Comparison of ENCODE assay signal across 2 cellular contexts in genomic region chr6:169087436-169088046, GRCh38.
TF ChIP-seq lines count a peak whose summit lies in the region.

No MANE protein-coding gene starts in this region.

TF ChIP-seq in SK-N-SH treated with all-trans-retinoic acid at 6 μM for 48 hours, 23 proteins besides CTCF, POLR2A, EP300 and RAD21 (continued from another document):
- TF ChIP-seq PATZ1 (CRISPR knock-in tag; IDR thresholded peaks at IDR 0.05; ENCODE audit: borderline replicate concordance): no peak
- TF ChIP-seq CSRNP3 (CRISPR knock-in tag; IDR thresholded peaks at IDR 0.05): no peak
- no peak for TF ChIP-seq ZNF70 (CRISPR knock-in tag; IDR thresholded peaks at IDR 0.05)
- no peak for TF ChIP-seq SNAI2 (CRISPR knock-in tag; IDR thresholded peaks at IDR 0.05)
- no peak for TF ChIP-seq TOX (CRISPR knock-in tag; IDR thresholded peaks at IDR 0.05; ENCODE audit: borderline replicate concordance)
- no peak for TF ChIP-seq ZFP30 (CRISPR knock-in tag; IDR thresholded peaks at IDR 0.05)
- no peak for TF ChIP-seq RARB (CRISPR knock-in tag; IDR thresholded peaks at IDR 0.05)
- TF ChIP-seq BACH2 (CRISPR knock-in tag; IDR thresholded peaks at IDR 0.05; ENCODE audit: borderline replicate concordance): no peak
- TF ChIP-seq OSR1 (CRISPR knock-in tag; IDR thresholded peaks at IDR 0.05): no peak
- TF ChIP-seq PPARA (CRISPR knock-in tag; IDR thresholded peaks at IDR 0.05; ENCODE audit: borderline replicate concordance): no peak
- no peak for TF ChIP-seq ZC3H10 (CRISPR knock-in tag; IDR thresholded peaks at IDR 0.05)
- no peak for TF ChIP-seq CREB5 (CRISPR knock-in tag; IDR thresholded peaks at IDR 0.05; ENCODE audit: low read depth)
- no peak for TF ChIP-seq ZNF565 (CRISPR knock-in tag; conservative IDR thresholded peaks at IDR 0.05; ENCODE audit: low read depth)

TF ChIP-seq in SK-N-SH, 30 proteins besides CTCF, POLR2A, EP300 and RAD21 (continued from another document):
- TF ChIP-seq IRF3 (IDR thresholded peaks at IDR 0.05; ENCODE audit: low read depth, low read length) (no peak), TEAD4 (IDR thresholded peaks at IDR 0.05; ENCODE audit: borderline replicate concordance, insufficient read depth) (no peak)
TF ChIP-seq in SK-N-SH: peak in this region for 0.
